8 cellular contexts compared by ENCODE assay signal in genomic region chr6:136790411-136791295, GRCh38.
DNase-seq lines count a peak whose midpoint lies in the region; ATAC-seq and TF ChIP-seq lines count a peak whose summit lies in the region.

No MANE protein-coding gene starts in this region.

- peak overlapping the region; percentile 73 for H3K4me3 ChIP-seq in RWPE2 (ENCODE audit: severe bottlenecking)
- peak overlapping the region; percentile 82 for H3K4me3 ChIP-seq in fibroblast of mammary gland (ENCODE audit: control insufficient read depth, low read depth, low read length)
- peak overlapping the region; percentile 61 for H3K4me3 ChIP-seq in skeletal muscle cell (ENCODE audit: low read depth, low read length)

- H3K4me1 ChIP-seq in RWPE2 (ENCODE audit: insufficient read depth, poor library complexity, severe bottlenecking) = peaks cover 25% of the 10 kb centered on the region

- DNase-seq in RWPE2 (ENCODE audit: low spot score) = no peak
- DNase-seq in fibroblast of mammary gland (ENCODE audit: low read depth) = no peak
- DNase-seq in skeletal muscle cell (ENCODE audit: low read depth) = no peak
- no peak for DNase-seq in anterior cingulate cortex (lab: John Stamatoyannopoulos, UW)
- no peak for DNase-seq in foreskin melanocyte

- peak; percentile 34 for ATAC-seq in GM21367 (IDR thresholded peaks at IDR 0.05; ENCODE audit: unreplicated experiment)
- no peak for ATAC-seq in RWPE2 (ENCODE audit: low read depth)
- ATAC-seq in GM19351 (IDR thresholded peaks at IDR 0.05; ENCODE audit: unreplicated experiment) = no peak
- ATAC-seq in GM18505 (IDR thresholded peaks at IDR 0.05; ENCODE audit: unreplicated experiment) = no peak

- H3K9me3 ChIP-seq in RWPE2 (ENCODE audit: severe bottlenecking) = no peaks in the 10 kb centered on the region

- 0 out of 2 replicates have a peak, but pooled peaks cover 3% of the 10 kb centered on the region for H3K36me3 ChIP-seq in RWPE2 (ENCODE audit: low read depth)

- TF ChIP-seq CTCF in RWPE2 (IDR thresholded peaks at IDR 0.05; ENCODE audit: poor library complexity, severe bottlenecking) = no peak
- TF ChIP-seq CTCF in fibroblast of mammary gland (conservative IDR thresholded peaks at IDR 0.05; ENCODE audit: control insufficient read depth, insufficient read depth, low read depth, low read length) = no peak

- peak overlapping the region; percentile 42 for H3K27ac ChIP-seq in RWPE2 (ENCODE audit: poor library complexity, severe bottlenecking)

- H3K27me3 ChIP-seq in RWPE2 (ENCODE audit: insufficient read depth, poor library complexity, severe bottlenecking) = no peaks in the 10 kb centered on the region

- TF ChIP-seq POLR2A in GM18505 (IDR thresholded peaks at IDR 0.05; ENCODE audit: borderline replicate concordance, extremely low read depth, insufficient read depth, insufficient read length) = no peak
